Comparison of ENCODE assay signal across 13 cellular contexts in genomic region chr15:45391746-45392711, GRCh38. TPM values are rescaled to one million over a fixed set of nuclear protein-coding genes. Genes with fewer than 3 reads are reported as not detected.
DNase-seq lines count a peak whose midpoint lies in the region; ATAC-seq and TF ChIP-seq lines count a peak whose summit lies in the region.
"Had no signal": no experiment of that assay in that cellular context is flagged by ENCODE, and none has a peak within 500 bp of the region (broad histone marks: within the 10 kb centered on the region; RNA-seq: fewer than 3 reads in every experiment).

No MANE protein-coding gene starts in this region.

- peak overlapping the region; percentile 69 for H3K4me2 ChIP-seq in OCI-LY7 (ENCODE audit: low read length)

- H3K9me2 ChIP-seq in OCI-LY7 (ENCODE audit: insufficient read depth, low read length) = no peaks in the 10 kb centered on the region

- WGBS in spleen, 5 donors = 20 to 33% (median 30%) methylated on average over 7 of the region's 7 CpGs

- peak in 1 of 3 donors; percentile 5 for TF ChIP-seq POLR2A in spleen (IDR thresholded peaks at IDR 0.05)

- CTCF ChIA-PET in OCI-LY7 (lab: Charles Lee; ENCODE audit: unreplicated experiment) = interaction anchor here (0.9 to 1.2 kb wide), 2 partner anchors 8 to 229 kb away, joined by 3 read pairs; no protein-coding TSS in a partner anchor

- POLR2A ChIA-PET in OCI-LY7 (lab: Charles Lee) = interaction anchor here (0.6 to 3.0 kb wide), 10 partner anchors 10 to 854 kb away, joined by 3 to 22 read pairs (median 3); a partner anchor contains a TSS

- H4K20me1 ChIP-seq in OCI-LY7 (ENCODE audit: insufficient read depth, low read length) = no peaks in the 10 kb centered on the region

- H3K9me3 ChIP-seq in OCI-LY7 (ENCODE audit: low read length) (no peaks in the 10 kb centered on the region), spleen (no peaks in the 10 kb centered on the region)
- H3K9me3 ChIP-seq: pancreas, tibial nerve had no signal

- H3K36me3 ChIP-seq in OCI-LY7 (ENCODE audit: insufficient read depth, low read length) (no peaks in the 10 kb centered on the region), spleen (no peaks in the 10 kb centered on the region)
- H3K36me3 ChIP-seq: pancreas, tibial nerve had no signal

- H3K27ac ChIP-seq in OCI-LY7 (ENCODE audit: low read depth, low read length, poor library complexity, severe bottlenecking) (peak overlapping the region; percentile 14), spleen (peak overlapping the region in 7 of 8 donors; percentile 23 to 79 (median 63))
- H3K27ac ChIP-seq: 22Rv1, epithelial cell of prostate had no signal

- intact Hi-C loops in OCI-LY7 (cut with micrococcal nuclease; ENCODE audit: unreplicated experiment) (no loop called here), spleen (cut with DNase I; ENCODE audit: low total_unique reads) (loop anchor here (10.0 kb wide), 1 partner anchor 227 kb away; no protein-coding TSS in a partner anchor), posterior cingulate gyrus (cut with DNase I) (no loop called here)

- no peaks in the 10 kb centered on the region for H3K27me3 ChIP-seq in spleen (replicated peaks in 1 of 7)
- H3K27me3 ChIP-seq: pancreas, tibial nerve had no signal

- BruUV-seq in OCI-LY7 (replicated peaks; lab: Mats Ljungman, UMichigan) = no TSS peak

- H3K79me2 ChIP-seq in OCI-LY7 (ENCODE audit: insufficient read depth, low read depth, low read length) = no peaks in the 10 kb centered on the region

- no peak for TF ChIP-seq CTCF in OCI-LY7 (conservative IDR thresholded peaks at IDR 0.05; ENCODE audit: low read length)
- no peak for TF ChIP-seq CTCF in spleen (IDR thresholded peaks at IDR 0.05 in 8 of 11, conservative IDR thresholded peaks at IDR 0.05 in 3 of 11)

- peaks cover 17% of the 10 kb centered on the region for H3K4me1 ChIP-seq in OCI-LY7 (ENCODE audit: insufficient read depth, low read length, poor library complexity, severe bottlenecking)
- peaks cover 0 to 23% (median 7%) of the 10 kb centered on the region in 6 donors for H3K4me1 ChIP-seq in spleen

- H2AFZ ChIP-seq in OCI-LY7 (ENCODE audit: low read length) = peak overlapping the region; percentile 60

- peak; percentile 32 to 60 for ATAC-seq in activated CD4-positive, CD25-positive, alpha-beta regulatory T cell treated with anti-CD3 and anti-CD28 coated beads, Interleukin-2, amount 50 U/mL, for 24 hours
- ATAC-seq in HG02943 (IDR thresholded peaks at IDR 0.05; ENCODE audit: low read depth, unreplicated experiment) = peak; percentile 90

- H3K4me3 ChIP-seq in OCI-LY7 (ENCODE audit: low read depth, low read length, poor library complexity, severe bottlenecking) (peak overlapping the region; percentile 43), spleen (no peak overlapping the region)
- H3K4me3 ChIP-seq: pancreas, tibial nerve had no signal

- DNase-seq in activated CD4-positive, CD25-positive, alpha-beta regulatory T cell treated with anti-CD3 and anti-CD28 coated beads, Interleukin-2, amount 50 U/mL, for 72 hours = no peak
- peak; percentile 78 for DNase-seq in OCI-LY7 (ENCODE audit: low spot score)
- no peak for DNase-seq in spleen
- no peak for DNase-seq in central memory CD4-positive, alpha-beta T cell
- DNase-seq in posterior cingulate gyrus = no peak
- no peak for DNase-seq in activated CD4-positive, alpha-beta T cell treated with anti-CD3 and anti-CD28 coated beads for 1 hour
- DNase-seq: activated CD4-positive, alpha-beta T cell treated with anti-CD3 and anti-CD28 coated beads, Interleukin-2, amount 10 ng/mL, durations not matched to agents 24 days and 14 days; pancreas had no signal

RNA-seq across cellular contexts. Expression of gene GATM, which starts 13.7 kb away (rescaled TPM):
- 0.54 and 1.3 TPM in 2 replicates for total RNA-seq in OCI-LY7 (2014; rRNA removed; shearing (Covaris generic))
- total RNA-seq in OCI-LY7 (2022) (2.7 and 3.4 TPM in 2 replicates), spleen (10 to 100 TPM; 33.4 to 69.4 (median 41.0) TPM)
- 10 to 100 TPM; 19.3 to 37.2 (median 33.0) TPM for polyA plus RNA-seq in spleen

Comparison
In these comparisons a context has a peak if more than half of its experiments do, and no peak if none do; other contexts are left out.
1. RNA of gene GATM, which starts 13.7 kb away (total RNA-seq): 33.4 to 69.4 TPM in spleen; 0.54 to 3.4 TPM in OCI-LY7; every median in the first group is over 4 times any median in the second.